In the genomic region with DNA sequence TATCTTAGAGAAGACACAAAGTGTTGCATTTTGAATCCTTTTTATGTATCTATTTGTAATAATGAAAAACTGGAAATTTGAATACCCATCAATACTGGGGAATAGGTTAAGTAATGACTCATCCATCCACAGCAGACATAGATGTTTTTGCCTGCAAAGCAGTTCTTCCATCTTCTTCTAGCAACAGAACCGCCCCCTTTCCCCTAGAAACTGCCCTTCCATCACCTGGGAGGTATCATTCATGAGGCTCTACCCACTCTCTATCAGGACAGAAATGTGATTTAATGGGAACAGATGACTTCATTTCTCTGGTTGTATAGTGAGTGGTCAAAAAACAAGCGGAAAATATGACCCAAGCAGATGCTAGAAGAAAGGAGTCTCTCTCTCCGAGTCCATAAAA, we compare ENCODE assay signal across 4 cellular contexts.
"Had no signal": no experiment of that assay in that cellular context is flagged by ENCODE, and none has a peak within 500 bp of the region (broad histone marks: within the 10 kb centered on the region; RNA-seq: fewer than 3 reads in every experiment).

No MANE protein-coding gene starts in this region.

- H3K36me3 Mint-ChIP-seq: IgD-negative memory B cell had no signal

- H3K27me3 Mint-ChIP-seq: IgD-negative memory B cell had no signal

- H3K4me1 Mint-ChIP-seq: IgD-negative memory B cell had no signal

- DNase-seq: IMR-90, KBM-7, KG1 had no signal

- H3K27ac Mint-ChIP-seq: IgD-negative memory B cell had no signal
